In genomic region chr19:42290523-42291436, GRCh38 we compare ENCODE assay signal across 8 cellular contexts. TPM values are rescaled to one million over a fixed set of nuclear protein-coding genes. Genes with fewer than 3 reads are reported as not detected.
DNase-seq lines count a peak whose midpoint lies in the region; ATAC-seq and TF ChIP-seq lines count a peak whose summit lies in the region.

No MANE protein-coding gene starts in this region.

- peak; percentile 59 for TF ChIP-seq CTCF in fibroblast of villous mesenchyme (IDR thresholded peaks at IDR 0.05; ENCODE audit: insufficient read depth, low read depth, low read length)

- no peak overlapping the region for H3K4me3 ChIP-seq in fibroblast of villous mesenchyme (ENCODE audit: low read depth, low read length)

- DNase-seq in CD1c-positive myeloid dendritic cell (ENCODE audit: extremely low spot score) (peak; percentile 35), HuH-7.5 (ENCODE audit: low spot score) (peak; percentile 84), fibroblast of villous mesenchyme (ENCODE audit: low read depth) (no peak), putamen (ENCODE audit: low spot score) (no peak), inferior parietal cortex (ENCODE audit: extremely low spot score) (no peak)
- peak; percentile 80 for DNase-seq in activated CD8-positive, alpha-beta memory T cell treated with anti-CD3 and anti-CD28 coated beads for 24 hours
- DNase-seq in stimulated activated CD8-positive, alpha-beta memory T cell treated with anti-CD3 and anti-CD28 coated beads, Interleukin-12 subunit alpha, Interleukin-12 subunit beta, amount 100 ng/mL, for 4 hours (ENCODE audit: low read depth): peak; percentile 50

- ATAC-seq in GM21619 (IDR thresholded peaks at IDR 0.05; ENCODE audit: unreplicated experiment): no peak

RNA-seq across cellular contexts. Expression of gene PRR19, which starts 11.2 kb away (rescaled TPM):
- 0.64 and 0.86 TPM in 2 replicates for total RNA-seq in fibroblast of villous mesenchyme

RNA-seq across cellular contexts. Expression of gene PAFAH1B3, which starts 11.6 kb away (rescaled TPM):
- 28.5 and 48.0 TPM in 2 replicates for total RNA-seq in fibroblast of villous mesenchyme

RNA-seq across cellular contexts. Expression of gene CIC, which starts 21.7 kb away (rescaled TPM):
- total RNA-seq in fibroblast of villous mesenchyme: 23.7 and 26.7 TPM in 2 replicates

RNA-seq across cellular contexts. Expression of gene TMEM145, which starts 22.3 kb away (rescaled TPM):
- total RNA-seq in fibroblast of villous mesenchyme: not detected in 2 replicates

RNA-seq across cellular contexts. Expression of gene MEGF8, which starts 34.7 kb away (rescaled TPM):
- 21.2 and 22.2 TPM in 2 replicates for total RNA-seq in fibroblast of villous mesenchyme

Comparison
In these comparisons a context has a peak if more than half of its experiments do, and no peak if none do; other contexts are left out.
1. DNase-seq: peak in CD1c-positive myeloid dendritic cell (single experiment), HuH-7.5 (single experiment), activated CD8-positive, alpha-beta memory T cell treated with anti-CD3 and anti-CD28 coated beads for 24 hours (single experiment) and stimulated activated CD8-positive, alpha-beta memory T cell treated with anti-CD3 and anti-CD28 coated beads, Interleukin-12 subunit alpha, Interleukin-12 subunit beta, amount 100 ng/mL, for 4 hours (single experiment); none in fibroblast of villous mesenchyme (single experiment), putamen (single experiment) and inferior parietal cortex (single experiment).